8 cellular contexts compared by ENCODE assay signal in genomic region chr12:120686151-120686689, GRCh38. TPM values are rescaled to one million over a fixed set of nuclear protein-coding genes. Genes with fewer than 3 reads are reported as not detected.
DNase-seq lines count a peak whose midpoint lies in the region; ATAC-seq and TF ChIP-seq lines count a peak whose summit lies in the region.

No MANE protein-coding gene starts in this region.

- H3K36me3 Mint-ChIP-seq in activated naive CD8-positive, alpha-beta T cell treated with anti-CD3 and anti-CD28 coated beads for 36 hours: no peaks in the 10 kb centered on the region

- DNase-seq in NCI-H1092 treated with DMSO at 0.1 percent for 48 hours (lab: John Stamatoyannopoulos, UW) (peak; percentile 96), Right ventricle myocardium inferior (ENCODE audit: missing footprints) (peak; percentile 100), ovary (peak; percentile 95 to 98 (median 96)), tibial artery (peak; percentile 97 to 99)
- DNase-seq in activated naive CD8-positive, alpha-beta T cell treated with anti-CD3 and anti-CD28 coated beads for 36 hours: peak; percentile 97

- no peak for TF ChIP-seq EP300 in ovary (IDR thresholded peaks at IDR 0.05)

- ATAC-seq in HG02610 (IDR thresholded peaks at IDR 0.05; ENCODE audit: unreplicated experiment): peak; percentile 76
- peak; percentile 91 for ATAC-seq in SK-N-SH treated with all-trans-retinoic acid at 6 μM for 48 hours
- ATAC-seq in Right ventricle myocardium inferior: peak; percentile 94

- H3K4me1 ChIP-seq in ovary (ENCODE audit: insufficient read depth) (peaks cover 9% of the 10 kb centered on the region), tibial artery (peaks cover 0 to 38% (median 28%) of the 10 kb centered on the region in 4 donors)

- intact Hi-C loops in Right ventricle myocardium inferior (cut with DNase I) (loop anchor here (2.0 to 5.0 kb wide), 2 partner anchors 31 to 159 kb away; partner anchors contain the start of gene COQ5), ovary (cut with DNase I) (no loop called here), tibial artery (cut with DNase I; ENCODE audit: low total_unique reads) (loop anchor here (5.0 kb wide), 1 partner anchor 39 kb away; no protein-coding TSS in a partner anchor)

- H3K27ac Mint-ChIP-seq in activated naive CD8-positive, alpha-beta T cell treated with anti-CD3 and anti-CD28 coated beads for 36 hours: peak overlapping the region; percentile 90

- H3K4me3 Mint-ChIP-seq in activated naive CD8-positive, alpha-beta T cell treated with anti-CD3 and anti-CD28 coated beads for 36 hours: peak overlapping the region; percentile 85

- H3K27me3 Mint-ChIP-seq in activated naive CD8-positive, alpha-beta T cell treated with anti-CD3 and anti-CD28 coated beads for 36 hours: no peaks in the 10 kb centered on the region

- no peak for TF ChIP-seq POLR2A in ovary (IDR thresholded peaks at IDR 0.05)

- no peak for TF ChIP-seq CTCF in ovary (IDR thresholded peaks at IDR 0.05)
- TF ChIP-seq CTCF in tibial artery (IDR thresholded peaks at IDR 0.05): no peak

- peaks cover 32% of the 10 kb centered on the region for H3K4me1 Mint-ChIP-seq in activated naive CD8-positive, alpha-beta T cell treated with anti-CD3 and anti-CD28 coated beads for 36 hours

- H3K27ac ChIP-seq in ovary (peak overlapping the region; percentile 74 to 90), tibial artery (peak overlapping the region; percentile 91 to 92)

- H3K27me3 ChIP-seq in ovary: no peaks in the 10 kb centered on the region
- H3K27me3 ChIP-seq in tibial artery: no peaks in the 10 kb centered on the region

- WGBS in ovary, 3 donors: 0 to 1% (median 1%) methylated on average over 28 to 46 of the region's 46 CpGs

- H3K9me3 ChIP-seq in ovary (no peaks in the 10 kb centered on the region), tibial artery (no peaks in the 10 kb centered on the region)

- no peaks in the 10 kb centered on the region for H3K9me3 Mint-ChIP-seq in activated naive CD8-positive, alpha-beta T cell treated with anti-CD3 and anti-CD28 coated beads for 36 hours

- H3K36me3 ChIP-seq in ovary (no peaks in the 10 kb centered on the region), tibial artery (no peaks in the 10 kb centered on the region)

- H3K4me3 ChIP-seq in GM08714 (ENCODE audit: low read length): peak overlapping the region; percentile 67
- peak overlapping the region; percentile 92 for H3K4me3 ChIP-seq in ovary
- peak overlapping the region; percentile 78 to 87 for H3K4me3 ChIP-seq in tibial artery

TF ChIP-seq in SK-N-SH treated with all-trans-retinoic acid at 6 μM for 48 hours, 23 proteins besides CTCF, POLR2A, EP300 and RAD21:
- TF ChIP-seq ZNF70 (CRISPR knock-in tag; IDR thresholded peaks at IDR 0.05) (no peak), ZNF565 (CRISPR knock-in tag; conservative IDR thresholded peaks at IDR 0.05; ENCODE audit: low read depth) (no peak), POU6F1 (CRISPR knock-in tag; IDR thresholded peaks at IDR 0.05; ENCODE audit: borderline replicate concordance, low read depth) (no peak), TOX (CRISPR knock-in tag; IDR thresholded peaks at IDR 0.05; ENCODE audit: borderline replicate concordance) (no peak), ZC3H10 (CRISPR knock-in tag; IDR thresholded peaks at IDR 0.05) (no peak), TSHZ2 (CRISPR knock-in tag; IDR thresholded peaks at IDR 0.05) (no peak), RARB (CRISPR knock-in tag; IDR thresholded peaks at IDR 0.05) (no peak), ESRRG (CRISPR knock-in tag; IDR thresholded peaks at IDR 0.05) (no peak), CREB5 (CRISPR knock-in tag; IDR thresholded peaks at IDR 0.05; ENCODE audit: low read depth) (no peak), ZNF8 (CRISPR knock-in tag; IDR thresholded peaks at IDR 0.05) (no peak), PATZ1 (CRISPR knock-in tag; IDR thresholded peaks at IDR 0.05; ENCODE audit: borderline replicate concordance) (no peak)

RNA-seq across cellular contexts. Expression of gene MLEC, which starts 0.7 kb away (rescaled TPM):
- 10 to 100 TPM; 93.1 to 99.5 TPM for total RNA-seq in activated naive CD8-positive, alpha-beta T cell treated with anti-CD3 and anti-CD28 coated beads for 36 hours
- total RNA-seq in Right ventricle myocardium inferior (128 TPM), ovary (100 to 1,000 TPM in 4 of 7 donors, 10 to 100 TPM in 3; 29.2 to 134 (median 101) TPM)
- 100 to 1,000 TPM in 1 of 2 donors, 10 to 100 TPM in 1; 31.2 to 169 TPM for polyA plus RNA-seq in ovary

RNA-seq across cellular contexts. Expression of gene UNC119B, which starts 24.0 kb away (rescaled TPM):
- 10 to 100 TPM; 24.1 to 25.5 TPM for total RNA-seq in activated naive CD8-positive, alpha-beta T cell treated with anti-CD3 and anti-CD28 coated beads for 36 hours
- total RNA-seq in Right ventricle myocardium inferior (14.0 TPM), ovary (10 to 100 TPM; 18.4 to 54.4 (median 46.2) TPM)
- polyA plus RNA-seq in ovary: 10 to 100 TPM; 25.4 to 44.3 TPM

RNA-seq across cellular contexts. Expression of gene ACADS, which starts 39.4 kb away (rescaled TPM):
- total RNA-seq in activated naive CD8-positive, alpha-beta T cell treated with anti-CD3 and anti-CD28 coated beads for 36 hours: 10 to 100 TPM; 11.4 to 13.4 TPM
- total RNA-seq in Right ventricle myocardium inferior (108 TPM), ovary (10 to 100 TPM in 6 of 7 donors, 1 to 10 TPM in 1; 8.0 to 17.5 (median 13.9) TPM)
- 10 to 100 TPM in 1 of 2 donors, 1 to 10 TPM in 1; 1.0 to 15.0 TPM for polyA plus RNA-seq in ovary

RNA-seq across cellular contexts. Expression of gene CABP1, which starts 45.8 kb away (rescaled TPM):
- 1 to 10 TPM in 1 of 2 experiments, under 1 TPM in 1; 0.94 to 2.0 TPM for total RNA-seq in activated naive CD8-positive, alpha-beta T cell treated with anti-CD3 and anti-CD28 coated beads for 36 hours
- 5.5 TPM for total RNA-seq in Right ventricle myocardium inferior
- 1 to 10 TPM in 2 of 7 donors, under 1 TPM in 4, not detected in 1; 0.33 to 1.5 (median 0.79) TPM for total RNA-seq in ovary
- 1 to 10 TPM in 1 of 2 donors, under 1 TPM in 1; 0.74 to 2.6 TPM for polyA plus RNA-seq in ovary

Comparison
In these comparisons a context has a peak if more than half of its experiments do, and no peak if none do; other contexts are left out.
1. Peak in every context shown above with its lines: DNase-seq, ATAC-seq, H3K4me3 ChIP-seq and H3K27ac ChIP-seq.
2. intact Hi-C loops: an anchor here in Right ventricle myocardium inferior (2.0 to 5.0 kb wide) and tibial artery (5.0 kb wide); none called in ovary.